In genomic region chr11:77046060-77046501, GRCh38 we compare ENCODE assay signal across 8 cellular contexts. TPM values are rescaled to one million over a fixed set of nuclear protein-coding genes. Genes with fewer than 3 reads are reported as not detected.
A peak's percentile ranks its signal among the peaks of the same experiment; 100 is the strongest.
DNase-seq lines count a peak whose midpoint lies in the region; ATAC-seq and TF ChIP-seq lines count a peak whose summit lies in the region.

No MANE protein-coding gene starts in this region.

- H4K5ac ChIP-seq in mesendoderm (ENCODE audit: low read length): no peak overlapping the region

- POLR2A ChIA-PET in activated CD4-positive, alpha-beta T cell treated with anti-CD3 and anti-CD28 coated beads, Interleukin-2, amount 10 ng/mL, durations not matched to agents 7 days and 5 days (lab: Charles Lee): no interaction called here

- no peak overlapping the region for H3K4me3 Mint-ChIP-seq in activated CD4-positive, alpha-beta T cell treated with anti-CD3 and anti-CD28 coated beads, Interleukin-2, amount 10 ng/mL, durations not matched to agents 7 days and 5 days

- H3K4me1 ChIP-seq in mesendoderm (ENCODE audit: control insufficient read depth, low read depth, low read length): no peaks in the 10 kb centered on the region
- H3K4me1 ChIP-seq in tibial artery: peaks cover 0 to 8% (median 7%) of the 10 kb centered on the region in 4 donors

- WGBS in mesendoderm (ENCODE audit: extremely low coverage, insufficient coverage, low lambda C conversion rate): no CpG with 5 or more reads among the region's 39 CpGs

- no peak overlapping the region for H3K23ac ChIP-seq in mesendoderm (ENCODE audit: low read length)

- no peak overlapping the region for H3K9ac ChIP-seq in mesendoderm (ENCODE audit: low read length)

- H3K4me1 Mint-ChIP-seq in activated CD4-positive, alpha-beta T cell treated with anti-CD3 and anti-CD28 coated beads, Interleukin-2, amount 10 ng/mL, durations not matched to agents 7 days and 5 days: peaks cover 17% of the 10 kb centered on the region

- H3K79me2 ChIP-seq in mesendoderm (ENCODE audit: control insufficient read depth, insufficient read depth, low read length): no peaks in the 10 kb centered on the region

- no peaks in the 10 kb centered on the region for H3K36me3 Mint-ChIP-seq in activated CD4-positive, alpha-beta T cell treated with anti-CD3 and anti-CD28 coated beads, Interleukin-2, amount 10 ng/mL, durations not matched to agents 7 days and 5 days (ENCODE audit: low read depth)

- peak; percentile 42 to 43 for TF ChIP-seq CTCF in tibial artery (IDR thresholded peaks at IDR 0.05)

- H2BK120ac ChIP-seq in mesendoderm (ENCODE audit: low read depth, low read length): no peak overlapping the region

- ATAC-seq in GM19328 (IDR thresholded peaks at IDR 0.05; ENCODE audit: unreplicated experiment): no peak

- H2BK15ac ChIP-seq in mesendoderm (replicated peaks; ENCODE audit: low read depth): no peak overlapping the region

- no peak overlapping the region for H3K18ac ChIP-seq in mesendoderm (ENCODE audit: low read length)

- H3K4me3 ChIP-seq in mesendoderm (ENCODE audit: low read length) (no peak overlapping the region), tibial artery (no peak overlapping the region)

- H3K27ac ChIP-seq in mesendoderm (ENCODE audit: low read depth, low read length) (no peak overlapping the region), tibial artery (no peak overlapping the region)

- no peaks in the 10 kb centered on the region for H3K79me1 ChIP-seq in mesendoderm (ENCODE audit: low read length)

- peak overlapping the region; percentile 24 for H3K4me2 ChIP-seq in mesendoderm (ENCODE audit: low read length)

- H3K27me3 ChIP-seq in mesendoderm (ENCODE audit: insufficient read depth, low read length, poor library complexity): no peaks in the 10 kb centered on the region
- peaks cover 0 to 42% of the 10 kb centered on the region in 2 donors for H3K27me3 ChIP-seq in tibial artery

- H3K27ac Mint-ChIP-seq in activated CD4-positive, alpha-beta T cell treated with anti-CD3 and anti-CD28 coated beads, Interleukin-2, amount 10 ng/mL, durations not matched to agents 7 days and 5 days: no peak overlapping the region

- no peak overlapping the region for H2AK5ac ChIP-seq in mesendoderm (ENCODE audit: low read length)

- CTCF ChIA-PET in activated CD4-positive, alpha-beta T cell treated with anti-CD3 and anti-CD28 coated beads, Interleukin-2, amount 10 ng/mL, durations not matched to agents 7 days and 5 days (lab: Charles Lee): interaction anchor here (1.0 kb wide), 2 partner anchors 45 to 63 kb away, joined by 3 to 4 read pairs; no protein-coding TSS in a partner anchor

- no peak overlapping the region for H4K8ac ChIP-seq in mesendoderm (ENCODE audit: low read depth, low read length)

- H3K9me3 ChIP-seq in tibial artery: no peaks in the 10 kb centered on the region

- H2BK5ac ChIP-seq in mesendoderm (ENCODE audit: low read length): no peak overlapping the region

- intact Hi-C loops in tibial artery (cut with DNase I; ENCODE audit: low total_unique reads): loop anchor here (2.0 kb wide), 1 partner anchor 45 kb away; no protein-coding TSS in a partner anchor

- no peak overlapping the region for H3K56ac ChIP-seq in mesendoderm (ENCODE audit: low read length)

- no peaks in the 10 kb centered on the region for H3K9me3 Mint-ChIP-seq in activated CD4-positive, alpha-beta T cell treated with anti-CD3 and anti-CD28 coated beads, Interleukin-2, amount 10 ng/mL, durations not matched to agents 7 days and 5 days

- peaks cover 8% of the 10 kb centered on the region for H3K27me3 Mint-ChIP-seq in activated CD4-positive, alpha-beta T cell treated with anti-CD3 and anti-CD28 coated beads, Interleukin-2, amount 10 ng/mL, durations not matched to agents 7 days and 5 days

- DNase-seq in DMS 273 (lab: John Stamatoyannopoulos, UW; ENCODE audit: unreplicated experiment) (peak; percentile 48), DMS 273 treated with DMSO at 0.1 percent for 48 hours (lab: John Stamatoyannopoulos, UW) (no peak), Kasumi-1 (lab: John Stamatoyannopoulos, UW) (peak; percentile 31 to 37), ecto neural progenitor cell (ENCODE audit: low spot score) (peak; percentile 82), mesendoderm (peak; percentile 56), tibial artery (no peak)
- peak; percentile 61 for DNase-seq in activated CD4-positive, alpha-beta T cell treated with anti-CD3 and anti-CD28 coated beads, Interleukin-2, amount 10 ng/mL, durations not matched to agents 7 days and 5 days

- no peak overlapping the region for H3K4ac ChIP-seq in mesendoderm (ENCODE audit: low read depth, low read length)

- H3K36me3 ChIP-seq in mesendoderm (ENCODE audit: control insufficient read depth, insufficient read depth, low read length) (no peaks in the 10 kb centered on the region), tibial artery (no peaks in the 10 kb centered on the region)

RNA-seq across cellular contexts. Expression of gene B3GNT6, which starts 11.9 kb away (rescaled TPM):
- not detected for total RNA-seq in activated CD4-positive, alpha-beta T cell treated with anti-CD3 and anti-CD28 coated beads, Interleukin-2, amount 10 ng/mL, durations not matched to agents 7 days and 5 days
- 0.03 TPM for polyA plus RNA-seq in mesendoderm (2013, experiment 1 of 2)
- 0.06 TPM for polyA plus RNA-seq in mesendoderm (2013, experiment 2 of 2)

RNA-seq across cellular contexts. Expression of gene CAPN5, which starts 20.7 kb away (rescaled TPM):
- under 1 TPM; 0.81 to 0.89 TPM for total RNA-seq in activated CD4-positive, alpha-beta T cell treated with anti-CD3 and anti-CD28 coated beads, Interleukin-2, amount 10 ng/mL, durations not matched to agents 7 days and 5 days
- 13.6 TPM for polyA plus RNA-seq in mesendoderm (2013, experiment 1 of 2)
- 13.4 TPM for polyA plus RNA-seq in mesendoderm (2013, experiment 2 of 2)

RNA-seq across cellular contexts. Expression of gene OMP, which starts 56.6 kb away (rescaled TPM):
- total RNA-seq in activated CD4-positive, alpha-beta T cell treated with anti-CD3 and anti-CD28 coated beads, Interleukin-2, amount 10 ng/mL, durations not matched to agents 7 days and 5 days: not detected
- 0.11 TPM for polyA plus RNA-seq in mesendoderm (2013, experiment 1 of 2)
- polyA plus RNA-seq in mesendoderm (2013, experiment 2 of 2): not detected

Comparison
In these comparisons a context has a peak if more than half of its experiments do, and no peak if none do; other contexts are left out.
1. DNase-seq: peak in DMS 273 (single experiment), Kasumi-1 (2 of 2), activated CD4-positive, alpha-beta T cell treated with anti-CD3 and anti-CD28 coated beads, Interleukin-2, amount 10 ng/mL, durations not matched to agents 7 days and 5 days (single experiment), ecto neural progenitor cell (single experiment) and mesendoderm (single experiment); none in DMS 273 treated with DMSO at 0.1 percent for 48 hours (single experiment) and tibial artery (0 of 2).